ENCODE assay signal across 15 cellular contexts in genomic region chr7:962401-963081, GRCh38. TPM values are rescaled to one million over a fixed set of nuclear protein-coding genes. Genes with fewer than 3 reads are reported as not detected.
"Had no signal": no experiment of that assay in that cellular context is flagged by ENCODE, and none has a peak within 500 bp of the region (broad histone marks: within the 10 kb centered on the region; RNA-seq: fewer than 3 reads in every experiment).

No MANE protein-coding gene starts in this region.

- H3K27me3 Mint-ChIP-seq: activated naive CD8-positive, alpha-beta T cell treated with anti-CD3 and anti-CD28 coated beads, Interleukin-2, amount 50 U/mL, for 24 hours had no signal

- H3K27ac Mint-ChIP-seq: activated CD4-positive, alpha-beta T cell treated with anti-CD3 and anti-CD28 coated beads, Interleukin-2, amount 10 ng/mL, durations not matched to agents 24 days and 14 days; activated naive CD8-positive, alpha-beta T cell treated with anti-CD3 and anti-CD28 coated beads, Interleukin-2, amount 50 U/mL, for 24 hours; activated T-helper 1 cell treated with anti-CD3 and anti-CD28 coated beads, Interleukin-12 subunit alpha, Interleukin-12 subunit beta, Interleukin-2, Interleukin-4 antibody, amounts not matched to agents 30 ng/mL and 10 ng/mL and 1 ng/mL, durations not matched to agents 14 hours and 24 hours and 36 hours; T-helper 1 cell treated with Interleukin-12 subunit alpha and Interleukin-12 subunit beta and Interleukin-4 antibody, amounts not matched to agents 30 μg/mL and 1 μg/mL, for 36 hours had no signal

- H3K9me3 Mint-ChIP-seq: activated CD4-positive, alpha-beta T cell treated with anti-CD3 and anti-CD28 coated beads, Interleukin-2, amount 10 ng/mL, durations not matched to agents 24 days and 14 days; activated naive CD8-positive, alpha-beta T cell treated with anti-CD3 and anti-CD28 coated beads, Interleukin-2, amount 50 U/mL, for 24 hours; activated T-helper 1 cell treated with anti-CD3 and anti-CD28 coated beads, Interleukin-12 subunit alpha, Interleukin-12 subunit beta, Interleukin-2, Interleukin-4 antibody, amounts not matched to agents 30 ng/mL and 10 ng/mL and 1 ng/mL, durations not matched to agents 14 hours and 24 hours and 36 hours; natural killer cell; T-helper 1 cell treated with Interleukin-12 subunit alpha and Interleukin-12 subunit beta and Interleukin-4 antibody, amounts not matched to agents 30 μg/mL and 1 μg/mL, for 36 hours; WTC11 had no signal

- H3K27me3 ChIP-seq: cardiac muscle cell, thyroid gland, vagina had no signal

- H3K36me3 Mint-ChIP-seq: natural killer cell had no signal

- H3K9me3 ChIP-seq: thyroid gland, vagina had no signal

- H3K36me3 ChIP-seq: cardiac muscle cell had no signal

- DNase-seq: activated CD4-positive, alpha-beta T cell treated with anti-CD3 and anti-CD28 coated beads, Interleukin-2, amount 10 ng/mL, durations not matched to agents 24 days and 14 days; activated naive CD8-positive, alpha-beta T cell treated with anti-CD3 and anti-CD28 coated beads, Interleukin-2, amount 50 U/mL, for 24 hours; effector CD8-positive, alpha-beta T cell; hippocampal formation; natural killer cell; stimulated activated CD4-positive, alpha-beta T cell treated with anti-CD3 and anti-CD28 coated beads, Interleukin-4, amount 100 ng/mL, for 4 hours; thyroid gland had no signal

- H3K4me3 ChIP-seq: cardiac muscle cell, coronary artery, thyroid gland, vagina had no signal

- H3K4me3 Mint-ChIP-seq: activated CD4-positive, alpha-beta T cell treated with anti-CD3 and anti-CD28 coated beads, Interleukin-2, amount 10 ng/mL, durations not matched to agents 24 days and 14 days; activated naive CD8-positive, alpha-beta T cell treated with anti-CD3 and anti-CD28 coated beads, Interleukin-2, amount 50 U/mL, for 24 hours; activated T-helper 1 cell treated with anti-CD3 and anti-CD28 coated beads, Interleukin-12 subunit alpha, Interleukin-12 subunit beta, Interleukin-2, Interleukin-4 antibody, amounts not matched to agents 30 ng/mL and 10 ng/mL and 1 ng/mL, durations not matched to agents 14 hours and 24 hours and 36 hours; natural killer cell; T-helper 1 cell treated with Interleukin-12 subunit alpha and Interleukin-12 subunit beta and Interleukin-4 antibody, amounts not matched to agents 30 μg/mL and 1 μg/mL, for 36 hours; WTC11 had no signal

- H3K27ac ChIP-seq: coronary artery, thyroid gland, vagina had no signal

RNA-seq across cellular contexts. Expression of gene CYP2W1, which starts 20.4 kb away (rescaled TPM):
- total RNA-seq: activated CD4-positive, alpha-beta T cell treated with anti-CD3 and anti-CD28 coated beads, Interleukin-2, amount 10 ng/mL, durations not matched to agents 24 days and 14 days; activated T-helper 1 cell treated with anti-CD3 and anti-CD28 coated beads, Interleukin-12 subunit alpha, Interleukin-12 subunit beta, Interleukin-2, Interleukin-4 antibody, amounts not matched to agents 30 ng/mL and 10 ng/mL and 1 ng/mL, durations not matched to agents 14 hours and 24 hours and 36 hours; natural killer cell; osteocyte; skeletal muscle tissue; thyroid gland; WTC11 had no signal
